In the genomic region with DNA sequence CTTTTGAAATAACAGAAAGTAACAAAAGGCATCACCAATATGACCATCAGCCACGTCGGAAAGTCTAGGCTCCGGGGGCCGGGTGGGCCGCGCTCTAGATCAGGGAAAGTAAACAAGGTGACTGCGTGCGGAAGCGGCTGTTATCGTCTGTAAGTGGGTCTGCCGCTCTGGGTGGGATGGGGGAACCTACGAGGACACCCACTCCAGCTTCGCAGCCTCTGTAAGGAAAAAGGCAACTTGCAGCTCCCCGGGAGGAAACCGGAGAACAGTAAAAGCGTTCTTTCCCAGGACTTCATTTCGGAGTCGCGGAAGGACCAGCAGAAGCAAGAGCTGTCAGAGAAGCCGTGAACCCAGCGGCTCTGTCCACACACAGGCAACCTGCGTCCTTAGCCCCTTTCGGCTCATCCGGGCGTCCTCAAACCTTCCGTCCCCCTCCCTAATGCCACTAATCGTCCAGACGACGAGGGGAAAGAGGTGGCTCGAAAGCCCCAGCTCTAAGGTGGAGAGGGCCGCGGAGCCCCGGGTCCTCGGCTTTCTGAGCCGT, we compare ENCODE assay signal across 8 cellular contexts. TPM values are rescaled to one million over a fixed set of nuclear protein-coding genes. Genes with fewer than 3 reads are reported as not detected.
DNase-seq lines count a peak whose midpoint lies in the region; ATAC-seq and TF ChIP-seq lines count a peak whose summit lies in the region.

No MANE protein-coding gene starts in this region.

- ATAC-seq in GM19324 (IDR thresholded peaks at IDR 0.05; ENCODE audit: low FRiP score, unreplicated experiment) (peak; percentile 32), HG03432 (IDR thresholded peaks at IDR 0.05; ENCODE audit: unreplicated experiment) (peak; percentile 26), gastroesophageal sphincter (peak; percentile 37)

- TF ChIP-seq CTCF in BE2C (IDR thresholded peaks at IDR 0.05; ENCODE audit: low read depth, low read length) (no peak), gastroesophageal sphincter (IDR thresholded peaks at IDR 0.05) (no peak), tibial artery (IDR thresholded peaks at IDR 0.05) (no peak)

- DNase-seq in BE2C (peak; percentile 36), RPMI8226 (peak; percentile 42), nucleus accumbens (lab: John Stamatoyannopoulos, UW) (peak in 42 of 56 donors; percentile 17 to 77 (median 49)), tibial artery (peak; percentile 28 to 69)
- DNase-seq in activated naive CD4-positive, alpha-beta T cell treated with anti-CD3 and anti-CD28 coated beads, Interleukin-2, amount 10 ng/mL, durations not matched to agents 7 days and 5 days: peak; percentile 62

- H3K36me3 Mint-ChIP-seq in activated naive CD4-positive, alpha-beta T cell treated with anti-CD3 and anti-CD28 coated beads, Interleukin-2, amount 10 ng/mL, durations not matched to agents 7 days and 5 days: peaks cover 39% of the 10 kb centered on the region

- peaks cover 4% of the 10 kb centered on the region for H3K27me3 Mint-ChIP-seq in activated naive CD4-positive, alpha-beta T cell treated with anti-CD3 and anti-CD28 coated beads, Interleukin-2, amount 10 ng/mL, durations not matched to agents 7 days and 5 days

- no peaks in the 10 kb centered on the region for H3K9me3 ChIP-seq in BE2C
- no peaks in the 10 kb centered on the region for H3K9me3 ChIP-seq in gastroesophageal sphincter
- no peaks in the 10 kb centered on the region for H3K9me3 ChIP-seq in tibial artery

- H3K4me3 Mint-ChIP-seq in activated naive CD4-positive, alpha-beta T cell treated with anti-CD3 and anti-CD28 coated beads, Interleukin-2, amount 10 ng/mL, durations not matched to agents 7 days and 5 days: peak overlapping the region; percentile 94

- no peaks in the 10 kb centered on the region for H3K4me1 ChIP-seq in BE2C
- peaks cover 4 to 52% (median 7%) of the 10 kb centered on the region in 3 donors for H3K4me1 ChIP-seq in gastroesophageal sphincter
- peaks cover 0 to 38% (median 24%) of the 10 kb centered on the region in 4 donors for H3K4me1 ChIP-seq in tibial artery

- CTCF ChIA-PET in activated naive CD4-positive, alpha-beta T cell treated with anti-CD3 and anti-CD28 coated beads, Interleukin-2, amount 10 ng/mL, durations not matched to agents 7 days and 5 days (lab: Charles Lee): no interaction called here

- TF ChIP-seq POLR2A in gastroesophageal sphincter (IDR thresholded peaks at IDR 0.05): no peak

- H3K36me3 ChIP-seq in BE2C (peaks cover 13% of the 10 kb centered on the region), gastroesophageal sphincter (peaks cover 0 to 17% of the 10 kb centered on the region in 2 donors), tibial artery (peaks cover 0 to 7% (median 0%) of the 10 kb centered on the region in 3 donors)

- H3K27me3 ChIP-seq in BE2C: no peaks in the 10 kb centered on the region
- H3K27me3 ChIP-seq in gastroesophageal sphincter: no peaks in the 10 kb centered on the region
- no peaks in the 10 kb centered on the region for H3K27me3 ChIP-seq in tibial artery

- peaks cover 36% of the 10 kb centered on the region for H3K4me1 Mint-ChIP-seq in activated naive CD4-positive, alpha-beta T cell treated with anti-CD3 and anti-CD28 coated beads, Interleukin-2, amount 10 ng/mL, durations not matched to agents 7 days and 5 days

- 0 to 1% methylated on average over 14 to 20 of the region's 35 CpGs for whole genome bisulfite sequencing in gastroesophageal sphincter (ENCODE audit: low coverage in 1 of 2), 2 donors

- no peaks in the 10 kb centered on the region for H3K9me3 Mint-ChIP-seq in activated naive CD4-positive, alpha-beta T cell treated with anti-CD3 and anti-CD28 coated beads, Interleukin-2, amount 10 ng/mL, durations not matched to agents 7 days and 5 days

- H3K27ac Mint-ChIP-seq in activated naive CD4-positive, alpha-beta T cell treated with anti-CD3 and anti-CD28 coated beads, Interleukin-2, amount 10 ng/mL, durations not matched to agents 7 days and 5 days: peak overlapping the region; percentile 98

- peak overlapping the region; percentile 100 for H3K4me3 ChIP-seq in BE2C (ENCODE audit: low read depth, low read length)
- H3K4me3 ChIP-seq in gastroesophageal sphincter: peak overlapping the region; percentile 72 to 77
- H3K4me3 ChIP-seq in tibial artery: peak overlapping the region; percentile 75 to 82

- TF ChIP-seq EP300 in gastroesophageal sphincter (IDR thresholded peaks at IDR 0.05): no peak

- peak overlapping the region; percentile 92 to 99 (median 96) for H3K27ac ChIP-seq in gastroesophageal sphincter
- H3K27ac ChIP-seq in tibial artery: peak overlapping the region; percentile 94 to 97

- intact Hi-C loops in tibial artery (cut with DNase I; ENCODE audit: low total_unique reads): no loop called here

RNA-seq across cellular contexts. Expression of gene XRN1, which starts 0.5 kb away (rescaled TPM):
- polyA plus RNA-seq in BE2C (2012; ENCODE audit: insufficient read depth, insufficient read length, low read depth): 6.8 TPM
- 10 to 100 TPM; 29.5 to 54.6 (median 38.2) TPM for total RNA-seq in gastroesophageal sphincter

Comparison
In these comparisons a context has a peak if more than half of its experiments do, and no peak if none do; other contexts are left out.
1. Peak in every context shown above with its lines: DNase-seq, ATAC-seq, H3K4me3 ChIP-seq and H3K27ac ChIP-seq.